1 cellular context compared by ENCODE assay signal in genomic region chr18:11004951-11005350, GRCh38.
TF ChIP-seq lines count a peak whose summit lies in the region.

No MANE protein-coding gene starts in this region.

TF ChIP-seq in HepG2, 621 proteins besides CTCF, POLR2A, EP300 and RAD21 (continued from another document):
- TF ChIP-seq SNAPC4 (CRISPR knock-in tag; IDR thresholded peaks at IDR 0.05) = no peak
